In genomic region chr21:42411197-42411869, GRCh38 we compare ENCODE assay signal across 19 cellular contexts. TPM values are rescaled to one million over a fixed set of nuclear protein-coding genes. Genes with fewer than 3 reads are reported as not detected.
A peak's percentile ranks its signal among the peaks of the same experiment; 100 is the strongest.
DNase-seq lines count a peak whose midpoint lies in the region; ATAC-seq, FAIRE-seq and TF ChIP-seq lines count a peak whose summit lies in the region.
"Had no signal": no experiment of that assay in that cellular context is flagged by ENCODE, and none has a peak within 500 bp of the region (broad histone marks: within the 10 kb centered on the region; RNA-seq: fewer than 3 reads in every experiment).

No MANE protein-coding gene starts in this region.

- H3F3A ChIP-seq in GM23338 (replicated peaks; ENCODE audit: low read depth) = no peaks in the 10 kb centered on the region
- no peaks in the 10 kb centered on the region for H3F3A ChIP-seq in neural cell (ENCODE audit: insufficient read depth, low read length, poor library complexity, severe bottlenecking)

- H3K27ac ChIP-seq in GM23338 (ENCODE audit: low read depth) = no peak overlapping the region
- no peak overlapping the region for H3K27ac ChIP-seq in VCaP
- no peak overlapping the region for H3K27ac ChIP-seq in neural cell (ENCODE audit: low read length)
- H3K27ac ChIP-seq: neutrophil had no signal

- H3K27me3 Mint-ChIP-seq in GM23338 (ENCODE audit: insufficient read depth, low read depth, poor library complexity) = peaks cover 2% of the 10 kb centered on the region
- H3K27me3 Mint-ChIP-seq in immature natural killer cell (ENCODE audit: low read depth in 3 of 3) = peaks cover 2 to 16% (median 9%) of the 10 kb centered on the region in 3 donors
- H3K27me3 Mint-ChIP-seq: CD4-positive, alpha-beta T cell had no signal

- H3K27ac Mint-ChIP-seq in GM23338 (no peak overlapping the region), immature natural killer cell (no peak overlapping the region)
- H3K27ac Mint-ChIP-seq: CD4-positive, alpha-beta T cell; stimulated activated effector memory CD8-positive, alpha-beta T cell treated with anti-CD3 and anti-CD28 coated beads, Interleukin-12 subunit alpha, Interleukin-12 subunit beta, amount 100 ng/mL, for 72 hours had no signal

- TF ChIP-seq EP300 in neural cell (conservative IDR thresholded peaks at IDR 0.05; ENCODE audit: poor library complexity, severe bottlenecking) = no peak

- H3K9me2 ChIP-seq in GM23338 (ENCODE audit: insufficient read depth) = no peaks in the 10 kb centered on the region
- no peaks in the 10 kb centered on the region for H3K9me2 ChIP-seq in neural cell (ENCODE audit: insufficient read depth, low read length)

- H3K4me2 ChIP-seq in GM23338 (no peak overlapping the region), neural cell (ENCODE audit: low read length) (no peak overlapping the region)

- H3K9ac ChIP-seq in neural cell (ENCODE audit: low read length) = no peak overlapping the region

- FAIRE-seq in GM12892 (lab: Jason Lieb, UNC) = no peak

- H3K36me3 ChIP-seq in GM23338 (ENCODE audit: insufficient read depth) (no peaks in the 10 kb centered on the region), neural cell (ENCODE audit: insufficient read depth, low read length) (no peaks in the 10 kb centered on the region)
- H3K36me3 ChIP-seq: neutrophil had no signal

- H3K27me3 ChIP-seq in GM23338 (ENCODE audit: insufficient read depth) (no peaks in the 10 kb centered on the region), neural cell (ENCODE audit: insufficient read depth, low read depth, low read length) (no peaks in the 10 kb centered on the region)
- H3K27me3 ChIP-seq: neutrophil had no signal

- TF ChIP-seq CTCF in GM23338 (conservative IDR thresholded peaks at IDR 0.05; ENCODE audit: low read depth in 2 of 2) (peak; percentile 25 to 56; a peak in 3 of 4 replicates), VCaP (conservative IDR thresholded peaks at IDR 0.05) (peak; percentile 73), neural cell (IDR thresholded peaks at IDR 0.05; ENCODE audit: poor library complexity, severe bottlenecking) (peak; percentile 52)

- TF ChIP-seq POLR2A in GM12892 (IDR thresholded peaks at IDR 0.05; ENCODE audit: low read depth, low read length) = no peak

- H3K79me2 ChIP-seq in GM23338 (replicated peaks; ENCODE audit: insufficient read depth) (no peaks in the 10 kb centered on the region), neural cell (replicated peaks; ENCODE audit: insufficient read depth, low read length) (no peaks in the 10 kb centered on the region)

- H3K4me3 ChIP-seq in GM23338 = no peak overlapping the region
- H3K4me3 ChIP-seq in neural cell (ENCODE audit: low read length) = no peak overlapping the region

- H3K4me1 Mint-ChIP-seq in GM23338 (peaks cover 11% of the 10 kb centered on the region), immature natural killer cell (peaks cover 5 to 20% of the 10 kb centered on the region in 2 donors)

- no peaks in the 10 kb centered on the region for H3K9me3 ChIP-seq in neural cell (ENCODE audit: low read length)
- H3K9me3 ChIP-seq: neutrophil had no signal

- H2AFZ ChIP-seq in GM23338 (no peak overlapping the region), neural cell (ENCODE audit: low read depth, low read length) (no peak overlapping the region)

- DNase-seq in activated naive CD4-positive, alpha-beta T cell treated with Interleukin-2 at 50 U/mL for 16 hours = peak; percentile 54
- no peak for DNase-seq in activated naive CD4-positive, alpha-beta T cell treated with anti-CD3 and anti-CD28 coated beads, Interleukin-2, amount 50 U/mL, for 16 hours
- DNase-seq in GM23338 (ENCODE audit: low spot score) (peak; percentile 56), immature natural killer cell (no peak), GM12892 (ENCODE audit: insufficient read length) (no peak), AG08396 (ENCODE audit: low spot score) (no peak)
- DNase-seq: activated CD4-positive, CD25-positive, alpha-beta regulatory T cell treated with anti-CD3 and anti-CD28 coated beads, Interleukin-2, amount 50 U/mL, for 72 hours; amniotic stem cell; effector CD8-positive, alpha-beta T cell; KBM-7; NCI-H2227 treated with DMSO at 0.1 percent for 48 hours; SIG-M5 had no signal

- H4K20me1 ChIP-seq in GM23338 (replicated peaks; ENCODE audit: insufficient read depth) (no peaks in the 10 kb centered on the region), neural cell (ENCODE audit: insufficient read depth) (no peaks in the 10 kb centered on the region)

- H3K36me3 Mint-ChIP-seq in GM23338 (ENCODE audit: low read depth) (no peaks in the 10 kb centered on the region), immature natural killer cell (no peaks in the 10 kb centered on the region)

- ATAC-seq in GM23338 = peak; percentile 81
- ATAC-seq: stimulated activated effector memory CD8-positive, alpha-beta T cell treated with anti-CD3 and anti-CD28 coated beads, Interleukin-12 subunit alpha, Interleukin-12 subunit beta, amount 100 ng/mL, for 72 hours had no signal

- H3K4me3 Mint-ChIP-seq in GM23338 (no peak overlapping the region), immature natural killer cell (no peak overlapping the region)
- H3K4me3 Mint-ChIP-seq: CD4-positive, alpha-beta T cell; stimulated activated effector memory CD8-positive, alpha-beta T cell treated with anti-CD3 and anti-CD28 coated beads, Interleukin-12 subunit alpha, Interleukin-12 subunit beta, amount 100 ng/mL, for 72 hours had no signal

- no peak for TF ChIP-seq RAD21 in neural cell (conservative IDR thresholded peaks at IDR 0.05)

- H3K9me3 Mint-ChIP-seq in GM23338 = no peaks in the 10 kb centered on the region
- H3K9me3 Mint-ChIP-seq in immature natural killer cell = no peaks in the 10 kb centered on the region
- H3K9me3 Mint-ChIP-seq: CD4-positive, alpha-beta T cell; stimulated activated effector memory CD8-positive, alpha-beta T cell treated with anti-CD3 and anti-CD28 coated beads, Interleukin-12 subunit alpha, Interleukin-12 subunit beta, amount 100 ng/mL, for 72 hours had no signal

- no peaks in the 10 kb centered on the region for H3K4me1 ChIP-seq in GM23338 (ENCODE audit: insufficient read depth)

TF ChIP-seq in GM23338, 12 proteins besides CTCF, POLR2A, EP300 and RAD21 (continues in another document):
- no peak for TF ChIP-seq NANOG (IDR thresholded peaks at IDR 0.05; ENCODE audit: borderline replicate concordance)
- TF ChIP-seq STAT1 (IDR thresholded peaks at IDR 0.05; ENCODE audit: unreplicated experiment) = no peak
- no peak for TF ChIP-seq JUNB (IDR thresholded peaks at IDR 0.05; ENCODE audit: unreplicated experiment)
- no peak for TF ChIP-seq EZH2phosphoT487 (IDR thresholded peaks at IDR 0.05; ENCODE audit: unreplicated experiment)
- no peak for TF ChIP-seq EZH2 (IDR thresholded peaks at IDR 0.05; ENCODE audit: low read depth, unreplicated experiment)

TF ChIP-seq in neural cell, 6 proteins besides CTCF, POLR2A, EP300 and RAD21:
- no peak for TF ChIP-seq EZH2 (IDR thresholded peaks at IDR 0.05; ENCODE audit: borderline replicate concordance, insufficient read depth, low read length, poor library complexity, severe bottlenecking)
- peak; percentile 17 for TF ChIP-seq SMC3 (conservative IDR thresholded peaks at IDR 0.05; ENCODE audit: poor library complexity)
- no peak for TF ChIP-seq POLR2AphosphoS5 (IDR thresholded peaks at IDR 0.05)
- TF ChIP-seq MXI1 (conservative IDR thresholded peaks at IDR 0.05; ENCODE audit: poor library complexity, severe bottlenecking) = no peak

RNA-seq across cellular contexts. Expression of gene UBASH3A, which starts 7.6 kb away (rescaled TPM):
- not detected in 2 replicates for total RNA-seq in GM23338 (2014; rRNA removed; shearing (Covaris generic))
- not detected in 2 replicates for polyA plus RNA-seq in GM23338 (2016; fragmentation: Nextera tagmentation; extraction: Ambion mirVana)
- not detected in 2 replicates for polyA plus RNA-seq in neural cell
- polyA minus RNA-seq in neural cell = not detected in 2 replicates
- under 1 TPM in 2 of 3 donors, not detected in 1; 0.38 to 0.58 TPM for polyA plus RNA-seq in immature natural killer cell
- polyA plus RNA-seq in GM12892 (2012; ENCODE audit: missing spikeins) = 0.13 TPM
- total RNA-seq: H4 had no signal

RNA-seq across cellular contexts. Expression of gene TMPRSS3, which starts 15.5 kb away (rescaled TPM):
- total RNA-seq in GM23338 (2014; rRNA removed; shearing (Covaris generic)) = 0.17 TPM in 1 of 2 replicates, not detected in the other
- polyA plus RNA-seq in GM23338 (2016; fragmentation: Nextera tagmentation; extraction: Ambion mirVana) = not detected in 2 replicates
- 0.12 TPM in 1 of 2 replicates, not detected in the other for polyA plus RNA-seq in neural cell
- not detected in 2 replicates for polyA minus RNA-seq in neural cell
- under 1 TPM in 1 of 3 donors, not detected in 2; 0.30 TPM for polyA plus RNA-seq in immature natural killer cell
- polyA plus RNA-seq in GM12892 (2012; ENCODE audit: missing spikeins) = 7.2 TPM

RNA-seq across cellular contexts. Expression of gene TFF1, which starts 45.0 kb away (rescaled TPM):
- not detected in 2 replicates for total RNA-seq in GM23338 (2014; rRNA removed; shearing (Covaris generic))
- polyA plus RNA-seq in GM23338 (2016; fragmentation: Nextera tagmentation; extraction: Ambion mirVana) (not detected in 2 replicates), neural cell (not detected in 2 replicates), immature natural killer cell (not detected)
- not detected in 2 replicates for polyA minus RNA-seq in neural cell
- polyA plus RNA-seq in GM12892 (2012; ENCODE audit: missing spikeins) = not detected
- total RNA-seq: CD4-positive, alpha-beta T cell; H4; lower leg skin had no signal

Comparison
In these comparisons a context has a peak if more than half of its experiments do, and no peak if none do; other contexts are left out.
1. DNase-seq: peak in activated naive CD4-positive, alpha-beta T cell treated with Interleukin-2 at 50 U/mL for 16 hours (single experiment) and GM23338 (single experiment); none in activated naive CD4-positive, alpha-beta T cell treated with anti-CD3 and anti-CD28 coated beads, Interleukin-2, amount 50 U/mL, for 16 hours (single experiment), immature natural killer cell (0 of 3), GM12892 (single experiment) and AG08396 (single experiment).
2. Peak in every context shown above with its lines, with median percentiles within 50 percentile points of each other: CTCF ChIP-seq.